Comparison of ENCODE assay signal across 1 cellular context in genomic region chr6:168926306-168926705, GRCh38.
TF ChIP-seq lines count a peak whose summit lies in the region.

No MANE protein-coding gene starts in this region.

TF ChIP-seq in WTC11, 78 proteins besides CTCF, POLR2A, EP300 and RAD21 (continued from another document):
- no peak for TF ChIP-seq ARID4B (CRISPR knock-in tag; IDR thresholded peaks at IDR 0.05; ENCODE audit: borderline replicate concordance)
- TF ChIP-seq RORB (CRISPR knock-in tag; IDR thresholded peaks at IDR 0.05): no peak
- TF ChIP-seq ZNF416 (CRISPR knock-in tag; IDR thresholded peaks at IDR 0.05): no peak
- no peak for TF ChIP-seq E2F1 (CRISPR knock-in tag; IDR thresholded peaks at IDR 0.05)
- TF ChIP-seq E2F5 (CRISPR knock-in tag; IDR thresholded peaks at IDR 0.05): no peak
TF ChIP-seq in WTC11: peak in this region for 0.
